In the genomic region with DNA sequence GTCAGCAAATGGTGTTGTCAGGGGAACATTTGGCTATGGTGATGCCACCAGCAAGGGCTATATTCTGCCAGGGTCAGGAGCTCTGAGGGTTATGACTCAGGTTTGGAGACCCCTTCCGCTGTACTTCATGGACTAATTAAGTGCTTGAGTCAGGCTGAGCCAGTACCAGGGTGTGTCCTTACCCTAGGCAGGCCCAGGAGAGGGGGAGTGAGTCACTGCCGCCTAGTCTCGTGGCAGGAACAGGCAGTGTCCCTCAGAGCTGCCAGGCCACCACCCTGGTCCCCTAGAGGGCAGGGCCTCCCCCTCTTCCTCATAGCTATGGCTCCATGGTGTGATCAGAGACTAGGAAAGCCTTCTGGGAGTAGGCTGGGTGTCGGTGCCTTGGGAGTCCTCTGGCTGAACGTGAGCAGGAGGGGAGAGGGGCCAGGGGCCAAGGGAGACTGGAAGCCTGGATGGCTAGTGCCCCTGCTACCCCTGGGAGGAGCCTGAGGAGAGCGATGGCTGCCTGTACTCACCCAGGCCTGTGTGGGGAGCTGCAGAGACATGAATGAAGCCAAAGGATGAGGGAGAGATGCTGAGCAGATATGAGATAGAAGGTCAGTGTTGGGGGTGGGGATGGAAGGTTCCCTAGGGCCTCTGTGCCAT, we compare ENCODE assay signal across 6 cellular contexts. TPM values are rescaled to one million over a fixed set of nuclear protein-coding genes. Genes with fewer than 3 reads are reported as not detected.
DNase-seq lines count a peak whose midpoint lies in the region; ATAC-seq and TF ChIP-seq lines count a peak whose summit lies in the region.

No MANE protein-coding gene starts in this region.

- DNase-seq in H9: peak; percentile 75
- peak; percentile 55 for DNase-seq in SK-N-DZ (ENCODE audit: low spot score)
- DNase-seq in right atrium auricular region (ENCODE audit: low spot score): peak; percentile 82

- TF ChIP-seq CTCF in H9 (conservative IDR thresholded peaks at IDR 0.05): peak; percentile 72
- TF ChIP-seq CTCF in right atrium auricular region (IDR thresholded peaks at IDR 0.05): peak in 1 of 2 donors; percentile 58

- no peak overlapping the region for H2BK15ac ChIP-seq in H9 (ENCODE audit: low read depth, low read length)

- peak overlapping the region in 2 of 3 experiments; percentile 11 to 79; a peak in 2 of 7 replicates for H3K27ac Mint-ChIP-seq in H9

- H3K4me2 ChIP-seq in H9 (ENCODE audit: insufficient read depth, insufficient read length, low read length): no peak overlapping the region

- H3K36me3 ChIP-seq in right atrium auricular region: peaks cover 5% of the 10 kb centered on the region

- peaks cover 54 to 60% of the 10 kb centered on the region in 2 experiments for H3K4me1 Mint-ChIP-seq in H9

- H3K79me1 ChIP-seq in H9 (ENCODE audit: insufficient read depth, low read depth, low read length, poor library complexity, severe bottlenecking): peaks cover 2% of the 10 kb centered on the region

- no peak overlapping the region for H3K4me3 ChIP-seq in right atrium auricular region

- no peaks in the 10 kb centered on the region for H3K23me2 ChIP-seq in H9 (ENCODE audit: insufficient read length, low read depth, low read length, poor library complexity, severe bottlenecking)

- no peak overlapping the region for H4K91ac ChIP-seq in H9 (ENCODE audit: insufficient read length, low read depth, low read length)

- no peak overlapping the region for H2BK120ac ChIP-seq in H9 (ENCODE audit: low read depth, low read length, poor library complexity, severe bottlenecking)

- H3K4me1 ChIP-seq in H9 (ENCODE audit: insufficient read depth, low read length): no peaks in the 10 kb centered on the region; the same call in 1 of the 2 replicates
- peaks cover 0 to 96% of the 10 kb centered on the region in 2 donors for H3K4me1 ChIP-seq in right atrium auricular region

- peaks cover 0 to 13% (median 11%) of the 10 kb centered on the region in 3 experiments; a peak in 6 of 7 replicates for H3K36me3 Mint-ChIP-seq in H9 (ENCODE audit: insufficient read depth in 1 of 3, low read depth in 3 of 3)

- no peak overlapping the region for H3K4ac ChIP-seq in H9 (ENCODE audit: low read depth, low read length)

- no peak overlapping the region for H2AFZ ChIP-seq in H9 (ENCODE audit: low read length)

- H2BK5ac ChIP-seq in H9 (ENCODE audit: insufficient read length, low read length): no peak overlapping the region

- no peaks in the 10 kb centered on the region for H4K20me1 ChIP-seq in H9 (ENCODE audit: control insufficient read depth, insufficient read depth, insufficient read length)

- no peak for ATAC-seq in GM18867 (IDR thresholded peaks at IDR 0.05; ENCODE audit: unreplicated experiment)
- ATAC-seq in GM21515 (IDR thresholded peaks at IDR 0.05; ENCODE audit: unreplicated experiment): no peak
- ATAC-seq in HG03159 (IDR thresholded peaks at IDR 0.05; ENCODE audit: unreplicated experiment): no peak

- H3T11ph ChIP-seq in H9 (ENCODE audit: low read length): no peak overlapping the region

- H3K9me3 Mint-ChIP-seq in H9: no peaks in the 10 kb centered on the region

- H3K56ac ChIP-seq in H9 (ENCODE audit: insufficient read length, low read depth, low read length): no peak overlapping the region

- no peak overlapping the region for H3K9ac ChIP-seq in H9 (ENCODE audit: extremely low read depth, insufficient read length, low read length)

- no peak overlapping the region for H3K18ac ChIP-seq in H9 (ENCODE audit: insufficient read length, low read depth, low read length)

- H3K27me3 ChIP-seq in H9 (ENCODE audit: insufficient read depth, low read length) (no peaks in the 10 kb centered on the region), right atrium auricular region (no peaks in the 10 kb centered on the region)

- no peak overlapping the region for H2BK12ac ChIP-seq in H9 (ENCODE audit: insufficient read length, low read depth, low read length)

- no peak overlapping the region for H3K14ac ChIP-seq in H9 (ENCODE audit: insufficient read depth, low read length)

- H3K9me3 ChIP-seq in H9 (ENCODE audit: control insufficient read depth, low read depth, low read length): no peaks in the 10 kb centered on the region
- no peaks in the 10 kb centered on the region for H3K9me3 ChIP-seq in right atrium auricular region

- no peak overlapping the region for H4K5ac ChIP-seq in H9 (ENCODE audit: insufficient read length, low read depth, low read length)

- whole genome bisulfite sequencing in H9 (ENCODE audit: extremely low coverage, insufficient read length, low lambda C conversion rate): no CpG with 5 or more reads among the region's 6 CpGs

- H3K27ac ChIP-seq in H9 (ENCODE audit: insufficient read length, low read depth, low read length): no peak overlapping the region
- peak overlapping the region; percentile 79 to 97 for H3K27ac ChIP-seq in right atrium auricular region

- no peaks in the 10 kb centered on the region for H3K27me3 Mint-ChIP-seq in H9 (ENCODE audit: low read depth)

- 0 out of 2 replicates have a peak, but pooled peaks cover 2% of the 10 kb centered on the region for H3K79me2 ChIP-seq in H9 (ENCODE audit: insufficient read depth, low read length)

- no peak overlapping the region for H3K23ac ChIP-seq in H9 (ENCODE audit: insufficient read length, low read depth, low read length)

- no peak overlapping the region for H3K4me3 Mint-ChIP-seq in H9

- no peak overlapping the region for H2AK5ac ChIP-seq in H9 (ENCODE audit: insufficient read length, low read length)

- H2BK20ac ChIP-seq in H9 (ENCODE audit: low read depth, low read length, poor library complexity, severe bottlenecking): no peak overlapping the region

- no peak overlapping the region for H4K8ac ChIP-seq in H9 (replicated peaks; ENCODE audit: insufficient read length, low read depth, low read length)

RNA-seq across cellular contexts. Expression of a gene that starts 10.6 kb away (rescaled TPM):
- total RNA-seq in H9 (2021) (57.0 and 57.9 TPM in 2 replicates), right atrium auricular region (100 to 1,000 TPM; 148 to 187 TPM)
- 32.9 and 33.0 TPM in 2 replicates for polyA plus RNA-seq in SK-N-DZ (2014; cell fraction: cytosol; rRNA removed)
- polyA plus RNA-seq in SK-N-DZ (2014; cell fraction: nucleus; rRNA removed): 17.7 and 25.3 TPM in 2 replicates

RNA-seq across cellular contexts. Expression of a gene that starts 16.0 kb away (rescaled TPM):
- total RNA-seq in H9 (2021) (1.7 and 2.2 TPM in 2 replicates), right atrium auricular region (1 to 10 TPM; 4.7 to 9.9 TPM)
- polyA plus RNA-seq in SK-N-DZ (2014; cell fraction: cytosol; rRNA removed): 0.96 and 1.5 TPM in 2 replicates
- polyA plus RNA-seq in SK-N-DZ (2014; cell fraction: nucleus; rRNA removed): 0.79 and 2.1 TPM in 2 replicates

RNA-seq across cellular contexts. Expression of a gene that starts 47.2 kb away (rescaled TPM):
- total RNA-seq in H9 (2021) (7.0 and 8.3 TPM in 2 replicates), right atrium auricular region (1 to 10 TPM; 2.7 to 4.6 TPM)
- 1.4 and 2.9 TPM in 2 replicates for polyA plus RNA-seq in SK-N-DZ (2014; cell fraction: cytosol; rRNA removed)
- 7.7 and 13.9 TPM in 2 replicates for polyA plus RNA-seq in SK-N-DZ (2014; cell fraction: nucleus; rRNA removed)

RNA-seq across cellular contexts. Expression of a gene that starts 58.2 kb away (rescaled TPM):
- total RNA-seq in H9 (2021): 11.6 and 12.5 TPM in 2 replicates
- polyA plus RNA-seq in SK-N-DZ (2014; cell fraction: cytosol; rRNA removed): 17.7 and 19.0 TPM in 2 replicates
- 37.5 and 42.6 TPM in 2 replicates for polyA plus RNA-seq in SK-N-DZ (2014; cell fraction: nucleus; rRNA removed)
- total RNA-seq in right atrium auricular region: 1 to 10 TPM; 7.2 to 9.6 TPM

RNA-seq across cellular contexts. Expression of a gene that starts 60.0 kb away (rescaled TPM):
- 5.5 and 7.1 TPM in 2 replicates for total RNA-seq in H9 (2021)
- 10.7 and 14.0 TPM in 2 replicates for polyA plus RNA-seq in SK-N-DZ (2014; cell fraction: cytosol; rRNA removed)
- 16.2 and 26.7 TPM in 2 replicates for polyA plus RNA-seq in SK-N-DZ (2014; cell fraction: nucleus; rRNA removed)
- total RNA-seq in right atrium auricular region: 10 to 100 TPM; 25.6 to 34.8 TPM
